1 cellular context compared by ENCODE assay signal in genomic region chr9:134210511-134210907, GRCh38.
TF ChIP-seq lines count a peak whose summit lies in the region.

No MANE protein-coding gene starts in this region.

TF ChIP-seq in WTC11, 78 proteins besides CTCF, POLR2A, EP300 and RAD21 (continued from another document):
- TF ChIP-seq ZNF281 (CRISPR knock-in tag; IDR thresholded peaks at IDR 0.05) (no peak), ELF4 (CRISPR knock-in tag; IDR thresholded peaks at IDR 0.05; ENCODE audit: low read depth) (no peak), MLX (CRISPR knock-in tag; IDR thresholded peaks at IDR 0.05) (no peak), PREB (CRISPR knock-in tag; IDR thresholded peaks at IDR 0.05; ENCODE audit: borderline replicate concordance) (no peak), JAZF1 (CRISPR knock-in tag; IDR thresholded peaks at IDR 0.05) (no peak), AFF4 (CRISPR knock-in tag; IDR thresholded peaks at IDR 0.05; ENCODE audit: borderline replicate concordance) (no peak), MXD4 (CRISPR knock-in tag; IDR thresholded peaks at IDR 0.05; ENCODE audit: borderline replicate concordance) (no peak), SOX15 (CRISPR knock-in tag; IDR thresholded peaks at IDR 0.05) (no peak), ATF1 (CRISPR knock-in tag; IDR thresholded peaks at IDR 0.05) (no peak), ZNF317 (CRISPR knock-in tag; IDR thresholded peaks at IDR 0.05; ENCODE audit: borderline replicate concordance, low read depth) (no peak), OVOL2 (CRISPR knock-in tag; IDR thresholded peaks at IDR 0.05; ENCODE audit: borderline replicate concordance) (no peak), ZNF512 (CRISPR knock-in tag; IDR thresholded peaks at IDR 0.05; ENCODE audit: borderline replicate concordance) (no peak), ATF6 (CRISPR knock-in tag; IDR thresholded peaks at IDR 0.05) (no peak)
